9 cellular contexts compared by ENCODE assay signal in the genomic region with DNA sequence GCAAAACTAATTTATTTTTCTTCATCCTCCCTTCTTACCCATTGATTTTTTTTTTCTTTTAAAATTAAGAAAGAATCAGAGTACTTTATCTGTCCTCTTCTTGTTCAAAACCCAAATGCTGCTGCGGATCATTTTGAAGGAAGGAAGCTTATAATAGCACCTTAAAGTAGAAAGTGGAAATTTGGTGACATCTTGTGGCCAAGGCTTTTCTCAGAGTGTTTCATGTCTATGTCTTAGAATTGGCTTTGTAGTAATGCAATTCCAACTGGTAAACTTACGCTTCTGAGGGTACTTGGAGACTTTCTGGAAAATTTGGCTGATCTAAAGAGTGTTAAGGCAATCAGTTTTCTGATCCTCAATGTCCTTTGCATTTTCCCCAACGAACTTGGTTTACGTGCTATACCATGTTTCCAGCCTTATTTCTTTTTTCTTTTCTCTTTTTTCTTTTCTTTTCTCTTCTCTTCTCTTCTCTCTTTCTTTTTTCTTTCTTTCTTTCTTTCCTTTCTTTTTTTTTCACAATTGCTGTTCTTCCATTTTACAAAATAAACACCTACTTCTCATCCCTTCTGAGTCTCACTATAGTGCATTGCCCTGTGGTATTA. TPM values are rescaled to one million over a fixed set of nuclear protein-coding genes. Genes with fewer than 3 reads are reported as not detected.
A peak's percentile ranks its signal among the peaks of the same experiment; 100 is the strongest.
DNase-seq lines count a peak whose midpoint lies in the region; ATAC-seq, FAIRE-seq and TF ChIP-seq lines count a peak whose summit lies in the region.
"Had no signal": no experiment of that assay in that cellular context is flagged by ENCODE, and none has a peak within 500 bp of the region (broad histone marks: within the 10 kb centered on the region; RNA-seq: fewer than 3 reads in every experiment).

No MANE protein-coding gene starts in this region.

- H3K4me3 Mint-ChIP-seq in stimulated activated effector memory CD8-positive, alpha-beta T cell treated with anti-CD3 and anti-CD28 coated beads, Interleukin-12 subunit alpha, Interleukin-12 subunit beta, amount 100 ng/mL, for 72 hours = no peak overlapping the region

- TF ChIP-seq CTCF in fibroblast of mammary gland (conservative IDR thresholded peaks at IDR 0.05; ENCODE audit: control insufficient read depth, insufficient read depth, low read depth, low read length) = peak; percentile 56

- ATAC-seq in GM18870 (IDR thresholded peaks at IDR 0.05; ENCODE audit: unreplicated experiment) = peak; percentile 95
- peak; percentile 77 for ATAC-seq in HG03064 (IDR thresholded peaks at IDR 0.05; ENCODE audit: low read depth, unreplicated experiment)
- no peak for ATAC-seq in stimulated activated effector memory CD8-positive, alpha-beta T cell treated with anti-CD3 and anti-CD28 coated beads, Interleukin-12 subunit alpha, Interleukin-12 subunit beta, amount 100 ng/mL, for 72 hours

- no peaks in the 10 kb centered on the region for H3K4me1 Mint-ChIP-seq in stimulated activated effector memory CD8-positive, alpha-beta T cell treated with anti-CD3 and anti-CD28 coated beads, Interleukin-12 subunit alpha, Interleukin-12 subunit beta, amount 100 ng/mL, for 72 hours

- peaks cover 8% of the 10 kb centered on the region for H3K9me3 Mint-ChIP-seq in stimulated activated effector memory CD8-positive, alpha-beta T cell treated with anti-CD3 and anti-CD28 coated beads, Interleukin-12 subunit alpha, Interleukin-12 subunit beta, amount 100 ng/mL, for 72 hours

- no peak overlapping the region for H3K4me3 ChIP-seq in fibroblast of mammary gland (ENCODE audit: control insufficient read depth, low read depth, low read length)
- H3K4me3 ChIP-seq: BLaER1 treated with 17β-estradiol and CSF1 and Interleukin-3, amounts not matched to agents 10 nM and 100 nM had no signal

- DNase-seq in NCI-H1092 treated with DMSO at 0.1 percent for 48 hours (lab: John Stamatoyannopoulos, UW) (peak; percentile 18), NCI-H1092 (lab: John Stamatoyannopoulos, UW) (no peak), RCC 7860 (ENCODE audit: low spot score) (peak; percentile 21), fibroblast of mammary gland (ENCODE audit: low read depth) (peak; percentile 61), ureter (ENCODE audit: low spot score) (no peak)
- DNase-seq in stimulated activated effector memory CD8-positive, alpha-beta T cell treated with anti-CD3 and anti-CD28 coated beads, Interleukin-12 subunit alpha, Interleukin-12 subunit beta, amount 100 ng/mL, for 72 hours (ENCODE audit: low spot score in 2 of 2) = no peak

- FAIRE-seq in RCC 7860 (lab: Jason Lieb, UNC) = no peak

- no peaks in the 10 kb centered on the region for H3K36me3 Mint-ChIP-seq in stimulated activated effector memory CD8-positive, alpha-beta T cell treated with anti-CD3 and anti-CD28 coated beads, Interleukin-12 subunit alpha, Interleukin-12 subunit beta, amount 100 ng/mL, for 72 hours

- H3K27ac Mint-ChIP-seq in stimulated activated effector memory CD8-positive, alpha-beta T cell treated with anti-CD3 and anti-CD28 coated beads, Interleukin-12 subunit alpha, Interleukin-12 subunit beta, amount 100 ng/mL, for 72 hours = no peak overlapping the region

RNA-seq across cellular contexts. Expression of a gene that starts 30.7 kb away (rescaled TPM):
- total RNA-seq in ureter = 23.1 TPM

Comparison
In these comparisons a context has a peak if more than half of its experiments do, and no peak if none do; other contexts are left out.
1. DNase-seq: peak in NCI-H1092 treated with DMSO at 0.1 percent for 48 hours (single experiment), RCC 7860 (single experiment) and fibroblast of mammary gland (single experiment); none in NCI-H1092 (single experiment), ureter (single experiment) and stimulated activated effector memory CD8-positive, alpha-beta T cell treated with anti-CD3 and anti-CD28 coated beads, Interleukin-12 subunit alpha, Interleukin-12 subunit beta, amount 100 ng/mL, for 72 hours (0 of 2).